Comparison of ENCODE assay signal across 9 cellular contexts in the genomic region with DNA sequence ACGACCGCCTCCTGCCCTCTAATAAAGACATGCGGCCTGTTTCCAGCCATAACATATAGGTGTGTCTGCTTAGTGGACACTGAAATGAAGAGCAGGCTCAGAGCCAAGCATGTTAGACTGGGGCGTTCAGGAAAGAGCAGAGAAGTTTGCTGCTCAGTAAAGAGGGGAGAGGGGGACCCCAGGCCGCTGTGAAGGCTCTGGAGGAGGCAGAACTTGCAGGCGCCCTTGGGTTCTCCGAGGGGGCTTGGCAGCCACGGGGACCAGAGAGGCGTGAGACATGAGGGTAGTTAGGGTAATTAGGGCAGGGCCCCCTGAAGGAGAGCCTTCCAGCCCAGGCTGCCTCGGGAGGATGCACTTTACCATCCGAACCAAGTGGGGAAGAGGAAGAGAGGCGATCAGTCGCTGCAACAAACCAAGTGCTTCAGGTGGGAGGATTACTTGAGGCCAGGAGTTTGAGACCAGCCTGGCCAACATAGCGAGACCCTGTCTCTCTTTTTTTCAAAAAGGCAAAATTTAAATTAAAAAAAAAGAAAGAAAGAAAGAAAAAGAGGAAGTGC. TPM values are rescaled to one million over a fixed set of nuclear protein-coding genes. Genes with fewer than 3 reads are reported as not detected.
DNase-seq lines count a peak whose midpoint lies in the region; TF ChIP-seq lines count a peak whose summit lies in the region.
"Had no signal": no experiment of that assay in that cellular context is flagged by ENCODE, and none has a peak within 500 bp of the region (broad histone marks: within the 10 kb centered on the region; RNA-seq: fewer than 3 reads in every experiment).

No MANE protein-coding gene starts in this region.

- H3K9me3 Mint-ChIP-seq in glutamatergic neuron (ENCODE audit: unreplicated experiment) = peaks cover 3% of the 10 kb centered on the region

- H3K4me3 ChIP-seq in H7 (ENCODE audit: insufficient read depth, low read depth, low read length) (peak overlapping the region; percentile 35; the same call in 1 of the 2 replicates), WI38 (ENCODE audit: low read depth, low read length) (peak overlapping the region; percentile 54), skin epidermis (peak overlapping the region; percentile 23 to 50 (median 36))

- no peak overlapping the region for H3K27ac Mint-ChIP-seq in glutamatergic neuron (ENCODE audit: unreplicated experiment)

- H3K36me3 ChIP-seq in H7 (replicated peaks; ENCODE audit: control insufficient read depth, insufficient read depth, low read length) = no peaks in the 10 kb centered on the region

- H3K27me3 Mint-ChIP-seq in glutamatergic neuron (ENCODE audit: unreplicated experiment) = peaks cover 17% of the 10 kb centered on the region

- H3K36me3 Mint-ChIP-seq in glutamatergic neuron (ENCODE audit: unreplicated experiment) = no peaks in the 10 kb centered on the region

- H3K4me1 Mint-ChIP-seq in glutamatergic neuron (ENCODE audit: low read depth, unreplicated experiment) = peaks cover 1% of the 10 kb centered on the region

- DNase-seq in H7 (no peak), glutamatergic neuron (no peak), iPS-NIHi11 (ENCODE audit: low spot score) (no peak), COLO829 (ENCODE audit: low spot score) (no peak), NCI-H1417 treated with DMSO at 0.1 percent for 48 hours (lab: John Stamatoyannopoulos, UW) (no peak), NOMO-1 treated with DMSO at 0.1 percent for 48 hours (lab: John Stamatoyannopoulos, UW; ENCODE audit: unreplicated experiment) (no peak)

- no peak for TF ChIP-seq CTCF in WI38 (IDR thresholded peaks at IDR 0.05; ENCODE audit: low read depth, low read length)
- TF ChIP-seq CTCF in glutamatergic neuron (IDR thresholded peaks at IDR 0.05; ENCODE audit: partially characterized antibody, unreplicated experiment) = no peak

- H3K4me3 Mint-ChIP-seq in glutamatergic neuron (ENCODE audit: unreplicated experiment) = peak overlapping the region; percentile 76

- peaks cover 3% of the 10 kb centered on the region for H3K27me3 ChIP-seq in H7 (ENCODE audit: control insufficient read depth, insufficient read depth, low read length)

- H3K27ac ChIP-seq in skin epidermis = peak overlapping the region in 11 of 21 experiments; percentile 2 to 73 (median 59)
- H3K27ac ChIP-seq: epithelial cell of prostate had no signal

RNA-seq across cellular contexts. Expression of a gene that starts 46.6 kb away (rescaled TPM):
- 17.0 and 19.7 TPM in 2 replicates for total RNA-seq in H7 (2014; rRNA removed; shearing (Covaris generic))
- total RNA-seq in glutamatergic neuron (ENCODE audit: unreplicated experiment) = 15.9 TPM
